22 cellular contexts compared by ENCODE assay signal in the genomic region with DNA sequence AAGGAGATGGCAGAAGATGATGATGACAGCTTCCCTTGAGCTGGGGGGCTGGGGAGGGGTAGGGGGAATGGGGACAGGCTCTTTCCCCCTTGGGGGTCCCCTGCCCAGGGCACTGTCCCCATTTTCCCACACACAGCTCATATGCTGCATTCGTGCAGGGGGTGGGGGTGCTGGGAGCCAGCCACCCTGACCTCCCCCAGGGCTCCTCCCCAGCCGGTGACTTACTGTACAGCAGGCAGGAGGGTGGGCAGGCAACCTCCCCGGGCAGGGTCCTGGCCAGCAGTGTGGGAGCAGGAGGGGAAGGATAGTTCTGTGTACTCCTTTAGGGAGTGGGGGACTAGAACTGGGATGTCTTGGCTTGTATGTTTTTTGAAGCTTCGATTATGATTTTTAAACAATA. TPM values are rescaled to one million over a fixed set of nuclear protein-coding genes. Genes with fewer than 3 reads are reported as not detected.
A peak's percentile ranks its signal among the peaks of the same experiment; 100 is the strongest.
DNase-seq lines count a peak whose midpoint lies in the region; ATAC-seq, FAIRE-seq and TF ChIP-seq lines count a peak whose summit lies in the region.
"Had no signal": no experiment of that assay in that cellular context is flagged by ENCODE, and none has a peak within 500 bp of the region (broad histone marks: within the 10 kb centered on the region; RNA-seq: fewer than 3 reads in every experiment).

No MANE protein-coding gene starts in this region.

- no peaks in the 10 kb centered on the region for H3K4me1 ChIP-seq in A549

- H3K4me1 Mint-ChIP-seq in T-helper 17 cell = peaks cover 12% of the 10 kb centered on the region

- peaks cover 27% of the 10 kb centered on the region for H3K36me3 Mint-ChIP-seq in T-helper 17 cell (ENCODE audit: low read depth)

- no peak overlapping the region for H3K4me2 ChIP-seq in A549
- H3K4me2 ChIP-seq: BLaER1 treated with 17β-estradiol and CSF1 and Interleukin-3, amounts not matched to agents 10 nM and 100 nM had no signal

- TF ChIP-seq POLR2A in A549 (IDR thresholded peaks at IDR 0.05; ENCODE audit: low read length) = no peak

- CTCF ChIA-PET in A549 (lab: Yijun Ruan, JAX) = interaction anchor here (0.9 to 24.9 kb wide), 9 partner anchors 9 to 171 kb away, joined by 3 to 625 read pairs (median 5); a partner anchor contains a TSS

- H3K9me3 ChIP-seq in A549 (no peaks in the 10 kb centered on the region), T-helper 17 cell (ENCODE audit: control insufficient read depth, low read length, poor library complexity, severe bottlenecking) (no peaks in the 10 kb centered on the region)
- H3K9me3 ChIP-seq: BLaER1 treated with 17β-estradiol and CSF1 and Interleukin-3, amounts not matched to agents 10 nM and 100 nM had no signal

- POLR2A ChIA-PET in A549 (lab: Yijun Ruan, JAX) = interaction anchor here (0.5 to 1.3 kb wide), 2 partner anchors 17 to 102 kb away, joined by 3 to 6 read pairs; a partner anchor contains a TSS

- no peak overlapping the region for H3K27ac ChIP-seq in A549
- H3K27ac ChIP-seq: BLaER1 treated with 17β-estradiol and CSF1 and Interleukin-3, amounts not matched to agents 10 nM and 100 nM had no signal

- H3K4me3 ChIP-seq in A549 = no peak overlapping the region
- H3K4me3 ChIP-seq: BLaER1 treated with 17β-estradiol and CSF1 and Interleukin-3, amounts not matched to agents 10 nM and 100 nM had no signal

- FAIRE-seq in A549 (lab: Jason Lieb, UNC) (no peak), D721Med (lab: Jason Lieb, UNC) (no peak)
- FAIRE-seq: A204.1, GM18507 had no signal

- intact Hi-C loops in sciatic nerve (cut with DNase I) = no loop called here

- TF ChIP-seq CTCF in A549 (IDR thresholded peaks at IDR 0.05) (no peak), D721Med (IDR thresholded peaks at IDR 0.05; ENCODE audit: insufficient read depth, missing control alignments) (no peak)

- no peaks in the 10 kb centered on the region for H3K27me3 Mint-ChIP-seq in T-helper 17 cell
- H3K27me3 Mint-ChIP-seq: CD8-positive, alpha-beta memory T cell had no signal

- TF ChIP-seq RAD21 in A549 (conservative IDR thresholded peaks at IDR 0.05 in 1 of 2, IDR thresholded peaks at IDR 0.05 in 1 of 2) = no peak

- 85% methylated on average over 4 of the region's 4 CpGs for WGBS in A549 (ENCODE audit: missing lambda C conversion rate)

- DNase-seq in A549 (ENCODE audit: low read depth in 1 of 2, low spot score in 1 of 2) (no peak), D721Med (ENCODE audit: insufficient read length, low spot score) (peak; percentile 5), T-helper 17 cell (no peak), sciatic nerve (ENCODE audit: low spot score) (no peak), mucosa of gallbladder (ENCODE audit: low spot score) (no peak), EL (no peak)
- DNase-seq: CD8-positive, alpha-beta memory T cell; DMS 273 treated with DMSO at 0.1 percent for 48 hours; GDM1; HFFc6; NCI-H1417 treated with DMSO at 0.1 percent for 48 hours; NCI-H1930; NCI-H345; NCI-H524 treated with DMSO at 0.1 percent for 48 hours had no signal

- ATAC-seq in A549 (peak; percentile 14 to 15; a peak in 3 of 6 replicates), T-helper 17 cell (no peak), sciatic nerve (peak; percentile 20), GM21737 (IDR thresholded peaks at IDR 0.05; ENCODE audit: unreplicated experiment) (no peak)

- H3K4me3 Mint-ChIP-seq in T-helper 17 cell = no peak overlapping the region
- H3K4me3 Mint-ChIP-seq: CD8-positive, alpha-beta memory T cell; HFFc6 had no signal

- TF ChIP-seq EP300 in A549 (IDR thresholded peaks at IDR 0.05) = no peak

- H3K27ac Mint-ChIP-seq in T-helper 17 cell = peak overlapping the region; percentile 61
- H3K27ac Mint-ChIP-seq: CD8-positive, alpha-beta memory T cell; HFFc6 had no signal

TF ChIP-seq in A549, 52 proteins besides CTCF, POLR2A, EP300 and RAD21 (continues in another document):
- TF ChIP-seq, protein P1, sequence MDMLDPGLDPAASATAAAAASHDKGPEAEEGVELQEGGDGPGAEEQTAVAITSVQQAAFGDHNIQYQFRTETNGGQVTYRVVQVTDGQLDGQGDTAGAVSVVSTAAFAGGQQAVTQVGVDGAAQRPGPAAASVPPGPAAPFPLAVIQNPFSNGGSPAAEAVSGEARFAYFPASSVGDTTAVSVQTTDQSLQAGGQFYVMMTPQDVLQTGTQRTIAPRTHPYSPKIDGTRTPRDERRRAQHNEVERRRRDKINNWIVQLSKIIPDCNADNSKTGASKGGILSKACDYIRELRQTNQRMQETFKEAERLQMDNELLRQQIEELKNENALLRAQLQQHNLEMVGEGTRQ (IDR thresholded peaks at IDR 0.05) = no peak
- TF ChIP-seq MAZ (IDR thresholded peaks at IDR 0.05; ENCODE audit: borderline replicate concordance, low read depth, low read length) (no peak), ESRRA (IDR thresholded peaks at IDR 0.05; ENCODE audit: borderline replicate concordance, low read length) (no peak), HOXB13 (CRISPR knock-in tag; IDR thresholded peaks at IDR 0.05; ENCODE audit: low read depth) (no peak), TFCP2L1 (CRISPR knock-in tag; IDR thresholded peaks at IDR 0.05) (no peak), ZNF302 (CRISPR knock-in tag; IDR thresholded peaks at IDR 0.05) (no peak), NFE2L2 (conservative IDR thresholded peaks at IDR 0.05; ENCODE audit: low read length) (no peak), RCOR1 (IDR thresholded peaks at IDR 0.05; ENCODE audit: low read depth, low read length) (no peak), HEYL (CRISPR knock-in tag; IDR thresholded peaks at IDR 0.05) (no peak), ZSCAN20 (CRISPR knock-in tag; IDR thresholded peaks at IDR 0.05) (no peak), CEBPB (IDR thresholded peaks at IDR 0.05) (no peak)
- TF ChIP-seq, protein P2, sequence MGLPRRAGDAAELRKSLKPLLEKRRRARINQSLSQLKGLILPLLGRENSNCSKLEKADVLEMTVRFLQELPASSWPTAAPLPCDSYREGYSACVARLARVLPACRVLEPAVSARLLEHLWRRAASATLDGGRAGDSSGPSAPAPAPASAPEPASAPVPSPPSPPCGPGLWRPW (IDR thresholded peaks at IDR 0.05) = no peak
- TF ChIP-seq, protein P3, sequence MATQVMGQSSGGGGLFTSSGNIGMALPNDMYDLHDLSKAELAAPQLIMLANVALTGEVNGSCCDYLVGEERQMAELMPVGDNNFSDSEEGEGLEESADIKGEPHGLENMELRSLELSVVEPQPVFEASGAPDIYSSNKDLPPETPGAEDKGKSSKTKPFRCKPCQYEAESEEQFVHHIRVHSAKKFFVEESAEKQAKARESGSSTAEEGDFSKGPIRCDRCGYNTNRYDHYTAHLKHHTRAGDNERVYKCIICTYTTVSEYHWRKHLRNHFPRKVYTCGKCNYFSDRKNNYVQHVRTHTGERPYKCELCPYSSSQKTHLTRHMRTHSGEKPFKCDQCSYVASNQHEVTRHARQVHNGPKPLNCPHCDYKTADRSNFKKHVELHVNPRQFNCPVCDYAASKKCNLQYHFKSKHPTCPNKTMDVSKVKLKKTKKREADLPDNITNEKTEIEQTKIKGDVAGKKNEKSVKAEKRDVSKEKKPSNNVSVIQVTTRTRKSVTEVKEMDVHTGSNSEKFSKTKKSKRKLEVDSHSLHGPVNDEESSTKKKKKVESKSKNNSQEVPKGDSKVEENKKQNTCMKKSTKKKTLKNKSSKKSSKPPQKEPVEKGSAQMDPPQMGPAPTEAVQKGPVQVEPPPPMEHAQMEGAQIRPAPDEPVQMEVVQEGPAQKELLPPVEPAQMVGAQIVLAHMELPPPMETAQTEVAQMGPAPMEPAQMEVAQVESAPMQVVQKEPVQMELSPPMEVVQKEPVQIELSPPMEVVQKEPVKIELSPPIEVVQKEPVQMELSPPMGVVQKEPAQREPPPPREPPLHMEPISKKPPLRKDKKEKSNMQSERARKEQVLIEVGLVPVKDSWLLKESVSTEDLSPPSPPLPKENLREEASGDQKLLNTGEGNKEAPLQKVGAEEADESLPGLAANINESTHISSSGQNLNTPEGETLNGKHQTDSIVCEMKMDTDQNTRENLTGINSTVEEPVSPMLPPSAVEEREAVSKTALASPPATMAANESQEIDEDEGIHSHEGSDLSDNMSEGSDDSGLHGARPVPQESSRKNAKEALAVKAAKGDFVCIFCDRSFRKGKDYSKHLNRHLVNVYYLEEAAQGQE (IDR thresholded peaks at IDR 0.05) = no peak

RNA-seq across cellular contexts. Expression of a gene that starts 16.9 kb away (rescaled TPM):
- polyA plus RNA-seq in A549 (2011; rRNA removed) (87.7 and 113 TPM in 2 replicates), A549 (2017; fragmentation: RNase III; extraction: RNeasy Plus Mini Kit Qiagen cat#74134 plus additional on column Dnase treatment) (186 to 193 TPM (median 187 TPM) in 3 replicates)
- 172 and 210 TPM in 2 replicates for polyA plus RNA-seq in A549 (2012; cell fraction: cytosol; rRNA removed)
- polyA plus RNA-seq in A549 (2012; cell fraction: nucleus; rRNA removed) = 255 and 268 TPM in 2 replicates
- polyA minus RNA-seq in A549 (2011; rRNA and poly(A)+ RNA removed) = 146 and 167 TPM in 2 replicates
- total RNA-seq in T-helper 17 cell (10 to 100 TPM; 51.8 to 63.9 TPM), sciatic nerve (68.7 TPM), mucosa of gallbladder (69.5 TPM)

RNA-seq across cellular contexts. Expression of a gene that starts 17.7 kb away (rescaled TPM):
- polyA plus RNA-seq in A549 (2011; rRNA removed) (0.41 TPM in 1 of 2 replicates, not detected in the other), A549 (2017; fragmentation: RNase III; extraction: RNeasy Plus Mini Kit Qiagen cat#74134 plus additional on column Dnase treatment) (not detected in 3 replicates)
- polyA plus RNA-seq in A549 (2012; cell fraction: cytosol; rRNA removed) = 0.03 TPM in 1 of 2 replicates, not detected in the other
- polyA plus RNA-seq in A549 (2012; cell fraction: nucleus; rRNA removed) = 0.04 TPM in 1 of 2 replicates, not detected in the other
- not detected in 2 replicates for polyA minus RNA-seq in A549 (2011; rRNA and poly(A)+ RNA removed)
- total RNA-seq in T-helper 17 cell (not detected), sciatic nerve (2.3 TPM), mucosa of gallbladder (not detected)
- total RNA-seq: CD8-positive, alpha-beta memory T cell; H4; HT-29; M059J; SK-MEL-5 had no signal
- polyA plus RNA-seq: CD8-positive, alpha-beta memory T cell had no signal

RNA-seq across cellular contexts. Expression of a gene that starts 34.7 kb away (rescaled TPM):
- polyA plus RNA-seq in A549 (2011; rRNA removed) (not detected in 2 replicates), A549 (2017; fragmentation: RNase III; extraction: RNeasy Plus Mini Kit Qiagen cat#74134 plus additional on column Dnase treatment) (not detected in 3 replicates)
- polyA plus RNA-seq in A549 (2012; cell fraction: cytosol; rRNA removed) = not detected in 2 replicates
- polyA plus RNA-seq in A549 (2012; cell fraction: nucleus; rRNA removed) = not detected in 2 replicates
- not detected in 2 replicates for polyA minus RNA-seq in A549 (2011; rRNA and poly(A)+ RNA removed)
- total RNA-seq in T-helper 17 cell (under 1 TPM in 1 of 2 donors, not detected in 1; 0.26 TPM), sciatic nerve (1.5 TPM), mucosa of gallbladder (not detected)
- total RNA-seq: CD8-positive, alpha-beta memory T cell; H4; HT-29; M059J; SK-MEL-5 had no signal

RNA-seq across cellular contexts. Expression of a gene that starts 56.7 kb away (rescaled TPM):
- polyA plus RNA-seq in A549 (2011; rRNA removed) (63.6 and 89.5 TPM in 2 replicates), A549 (2017; fragmentation: RNase III; extraction: RNeasy Plus Mini Kit Qiagen cat#74134 plus additional on column Dnase treatment) (60.7 to 64.5 TPM (median 60.8 TPM) in 3 replicates)
- 85.2 and 102 TPM in 2 replicates for polyA plus RNA-seq in A549 (2012; cell fraction: cytosol; rRNA removed)
- polyA plus RNA-seq in A549 (2012; cell fraction: nucleus; rRNA removed) = 320 and 427 TPM in 2 replicates
- 129 and 130 TPM in 2 replicates for polyA minus RNA-seq in A549 (2011; rRNA and poly(A)+ RNA removed)
- total RNA-seq in T-helper 17 cell (10 to 100 TPM; 73.7 to 77.5 TPM), sciatic nerve (74.7 TPM), mucosa of gallbladder (74.2 TPM)

Comparison
In these comparisons a context has a peak if more than half of its experiments do, and no peak if none do; other contexts are left out.
1. ATAC-seq: peak in A549 (2 of 2) and sciatic nerve (single experiment); none in T-helper 17 cell (single experiment) and GM21737 (single experiment).